In genomic region chr19:36687214-36688056, GRCh38 we compare ENCODE assay signal across 1 cellular context.
TF ChIP-seq lines count a peak whose summit lies in the region.

Gene ZNF567, plus strand, starts transcription at chr19:36687612. Its CDS starts 7,256 bp downstream, at chr19:36694868.

TF ChIP-seq in HepG2, 621 proteins besides CTCF, POLR2A, EP300 and RAD21 (continued from another document and continues in another):
- TF ChIP-seq DZIP1 (CRISPR knock-in tag; IDR thresholded peaks at IDR 0.05) (no peak), ZNF639 (CRISPR knock-in tag; conservative IDR thresholded peaks at IDR 0.05) (no peak; the same call in 1 of the 2 replicates), IRF9 (CRISPR knock-in tag; IDR thresholded peaks at IDR 0.05; ENCODE audit: borderline replicate concordance) (peak; percentile 78; the same call in 1 of the 2 replicates), ZNF33A (CRISPR knock-in tag; IDR thresholded peaks at IDR 0.05; ENCODE audit: borderline replicate concordance) (no peak; the same call in 1 of the 2 replicates), MYNN (CRISPR knock-in tag; IDR thresholded peaks at IDR 0.05; ENCODE audit: low read depth) (0 out of 2 replicates have a peak, but pooled peaks have one; percentile 40), RELA (CRISPR knock-in tag; IDR thresholded peaks at IDR 0.05) (no peak), CBX1 (IDR thresholded peaks at IDR 0.05; ENCODE audit: low read depth) (no peak), THAP9 (CRISPR knock-in tag; IDR thresholded peaks at IDR 0.05; ENCODE audit: borderline replicate concordance) (peak; percentile 76), FIP1L1 (IDR thresholded peaks at IDR 0.05; ENCODE audit: borderline replicate concordance, insufficient read depth, low read depth, low read length) (no peak), NRL (CRISPR knock-in tag; IDR thresholded peaks at IDR 0.05; ENCODE audit: borderline replicate concordance) (peak; percentile 66; the same call in 1 of the 2 replicates), HIC2 (CRISPR knock-in tag; IDR thresholded peaks at IDR 0.05; ENCODE audit: low read depth) (no peak), NFKBIZ (CRISPR knock-in tag; IDR thresholded peaks at IDR 0.05) (no peak), ZNF296 (CRISPR knock-in tag; conservative IDR thresholded peaks at IDR 0.05) (no peak), POLR2G (IDR thresholded peaks at IDR 0.05; ENCODE audit: low read depth, low read length) (peak; percentile 88), RBAK (CRISPR knock-in tag; IDR thresholded peaks at IDR 0.05) (no peak), PCBP1 (IDR thresholded peaks at IDR 0.05; ENCODE audit: borderline replicate concordance, low read depth, low read length) (peak; percentile 80; the same call in 1 of the 2 replicates), SRF (IDR thresholded peaks at IDR 0.05; ENCODE audit: low read depth, low read length) (no peak), SNAPC5 (CRISPR knock-in tag; IDR thresholded peaks at IDR 0.05; ENCODE audit: borderline replicate concordance) (no peak; the same call in 1 of the 2 replicates), ETV6 (CRISPR knock-in tag; conservative IDR thresholded peaks at IDR 0.05) (no peak; the same call in 1 of the 2 replicates), NFRKB (IDR thresholded peaks at IDR 0.05) (no peak), SP4 (CRISPR knock-in tag; IDR thresholded peaks at IDR 0.05) (peak; percentile 47; the same call in 1 of the 2 replicates), IKZF5 (CRISPR knock-in tag; IDR thresholded peaks at IDR 0.05) (peak; percentile 58; the same call in 1 of the 2 replicates), ZNF546 (CRISPR knock-in tag; conservative IDR thresholded peaks at IDR 0.05) (peak; percentile 61), CEBPZ (IDR thresholded peaks at IDR 0.05; ENCODE audit: low read length) (no peak), SIN3B (IDR thresholded peaks at IDR 0.05; ENCODE audit: low read length) (no peak; the same call in 1 of the 2 replicates), ZSCAN20 (CRISPR knock-in tag; IDR thresholded peaks at IDR 0.05; ENCODE audit: borderline replicate concordance) (peak; percentile 68), FOXM1 (CRISPR knock-in tag; IDR thresholded peaks at IDR 0.05) (peak; percentile 20; the same call in 1 of the 2 replicates), ZNF354B (CRISPR knock-in tag; IDR thresholded peaks at IDR 0.05) (0 out of 2 replicates have a peak, but pooled peaks have one; percentile 70), ZNF362 (CRISPR knock-in tag; IDR thresholded peaks at IDR 0.05; ENCODE audit: borderline replicate concordance) (no peak), NFIC (IDR thresholded peaks at IDR 0.05; ENCODE audit: low read length) (no peak), SP2 (CRISPR knock-in tag; IDR thresholded peaks at IDR 0.05) (0 out of 2 replicates have a peak, but pooled peaks have one; percentile 11), TOE1 (CRISPR knock-in tag; IDR thresholded peaks at IDR 0.05) (no peak), ZNF564 (CRISPR knock-in tag; IDR thresholded peaks at IDR 0.05) (0 out of 2 replicates have a peak, but pooled peaks have one; percentile 26), ZNF556 (CRISPR knock-in tag; IDR thresholded peaks at IDR 0.05; ENCODE audit: borderline replicate concordance) (peak; percentile 56; the same call in 1 of the 2 replicates)
